10 cellular contexts compared by ENCODE assay signal in genomic region chr12:120041386-120042231, GRCh38. TPM values are rescaled to one million over a fixed set of nuclear protein-coding genes. Genes with fewer than 3 reads are reported as not detected.
DNase-seq lines count a peak whose midpoint lies in the region; ATAC-seq and TF ChIP-seq lines count a peak whose summit lies in the region.
"Had no signal": no experiment of that assay in that cellular context is flagged by ENCODE, and none has a peak within 500 bp of the region (broad histone marks: within the 10 kb centered on the region; RNA-seq: fewer than 3 reads in every experiment).

No MANE protein-coding gene starts in this region.

- ATAC-seq in T-cell (replicated peaks in 1 of 4) = peak; percentile 60 to 96 (median 84)
- ATAC-seq in HG03442 (IDR thresholded peaks at IDR 0.05; ENCODE audit: unreplicated experiment) = no peak

- CTCF ChIA-PET in T-cell (lab: Charles Lee) = no interaction called here

- peaks cover 40% of the 10 kb centered on the region for H3K36me3 Mint-ChIP-seq in T-cell
- H3K36me3 Mint-ChIP-seq in nephron progenitor cell (ENCODE audit: low read depth) = no peaks in the 10 kb centered on the region
- H3K36me3 Mint-ChIP-seq in glutamatergic neuron (ENCODE audit: unreplicated experiment) = peaks cover 5% of the 10 kb centered on the region

- H3K4me3 Mint-ChIP-seq in T-cell = peak overlapping the region; percentile 8 to 58 (median 11)
- H3K4me3 Mint-ChIP-seq in nephron progenitor cell = no peak overlapping the region
- no peak overlapping the region for H3K4me3 Mint-ChIP-seq in glutamatergic neuron (ENCODE audit: unreplicated experiment)

- peak; percentile 63 for DNase-seq in COLO829 (ENCODE audit: low spot score)
- DNase-seq in T-cell = peak; percentile 2 to 76 (median 55)
- peak; percentile 9 for DNase-seq in astrocyte of the hippocampus (ENCODE audit: low read depth, low spot score)
- no peak for DNase-seq in nephron progenitor cell
- no peak for DNase-seq in glutamatergic neuron
- no peak for DNase-seq in NCI-H1048 (lab: John Stamatoyannopoulos, UW)
- DNase-seq in GM13977 (ENCODE audit: low spot score) = no peak
- DNase-seq: kidney glomerular epithelial cell, NCI-H187 treated with DMSO at 0.1 percent for 48 hours had no signal

- H3K27me3 Mint-ChIP-seq in T-cell (no peaks in the 10 kb centered on the region), nephron progenitor cell (ENCODE audit: low read depth, poor library complexity) (no peaks in the 10 kb centered on the region), glutamatergic neuron (ENCODE audit: unreplicated experiment) (no peaks in the 10 kb centered on the region)

- H3K9me3 Mint-ChIP-seq in T-cell (no peaks in the 10 kb centered on the region), nephron progenitor cell (no peaks in the 10 kb centered on the region), glutamatergic neuron (ENCODE audit: unreplicated experiment) (no peaks in the 10 kb centered on the region)

- in situ Hi-C loops in GM13977 (cut with MboI; ENCODE audit: low pct_unique_long_range_greater_than_20kb, low sequenced_read_pairs, unreplicated experiment) = no loop called here

- TF ChIP-seq CTCF in nephron progenitor cell (IDR thresholded peaks at IDR 0.05) = no peak
- TF ChIP-seq CTCF in glutamatergic neuron (IDR thresholded peaks at IDR 0.05; ENCODE audit: partially characterized antibody, unreplicated experiment) = no peak
- no peak for TF ChIP-seq CTCF in GM13977 (IDR thresholded peaks at IDR 0.05; ENCODE audit: extremely low read depth, insufficient read depth, missing control alignments)

- H3K4me1 Mint-ChIP-seq in T-cell (peaks cover 28 to 36% (median 33%) of the 10 kb centered on the region in 3 donors), nephron progenitor cell (peaks cover 57% of the 10 kb centered on the region), glutamatergic neuron (ENCODE audit: low read depth, unreplicated experiment) (peaks cover 2% of the 10 kb centered on the region)

- POLR2A ChIA-PET in T-cell (lab: Charles Lee) = interaction anchor here in 1 of 2 donors (0.6 kb wide), 1 partner anchor 87 kb away, joined by 3 read pairs; no protein-coding TSS in a partner anchor

- H3K27ac Mint-ChIP-seq in T-cell (peak overlapping the region; percentile 70 to 86), nephron progenitor cell (peak overlapping the region; percentile 13), glutamatergic neuron (ENCODE audit: unreplicated experiment) (no peak overlapping the region)

RNA-seq across cellular contexts. Expression of gene BICDL1, which starts 52.6 kb away (rescaled TPM):
- 100 to 1,000 TPM; 134 to 176 (median 158) TPM for total RNA-seq in T-cell
- total RNA-seq in glutamatergic neuron (ENCODE audit: unreplicated experiment) = 56.4 TPM

Comparison
In these comparisons a context has a peak if more than half of its experiments do, and no peak if none do; other contexts are left out.
1. DNase-seq: peak in COLO829 (single experiment), T-cell (34 of 34) and astrocyte of the hippocampus (single experiment); none in nephron progenitor cell (single experiment), glutamatergic neuron (single experiment), NCI-H1048 (single experiment) and GM13977 (single experiment).
2. H3K4me3 Mint-ChIP-seq: peak in T-cell (3 of 3); none in nephron progenitor cell (single experiment) and glutamatergic neuron (single experiment).